Comparison of ENCODE assay signal across 8 cellular contexts in genomic region chr20:62010551-62011402, GRCh38. TPM values are rescaled to one million over a fixed set of nuclear protein-coding genes. Genes with fewer than 3 reads are reported as not detected.
A peak's percentile ranks its signal among the peaks of the same experiment; 100 is the strongest.
DNase-seq lines count a peak whose midpoint lies in the region; ATAC-seq, FAIRE-seq and TF ChIP-seq lines count a peak whose summit lies in the region.

No MANE protein-coding gene starts in this region.

- no peak overlapping the region for H2AFZ ChIP-seq in keratinocyte (ENCODE audit: control insufficient read depth, low read length)

- ATAC-seq in HG02642 (IDR thresholded peaks at IDR 0.05; ENCODE audit: poor library complexity, unreplicated experiment) = no peak
- ATAC-seq in GM19328 (IDR thresholded peaks at IDR 0.05; ENCODE audit: unreplicated experiment) = no peak

- no peaks in the 10 kb centered on the region for H3K27me3 ChIP-seq in keratinocyte (ENCODE audit: control insufficient read depth, extremely low read depth, insufficient read depth, low read length)

- DNase-seq in GM10266 (ENCODE audit: extremely low spot score) (peak; percentile 83), NCI-H1105 (lab: John Stamatoyannopoulos, UW) (peak; percentile 12), caudate nucleus (lab: John Stamatoyannopoulos, UW) (peak in 44 of 61 donors; percentile 7 to 70 (median 29)), keratinocyte (ENCODE audit: low read depth, low spot score) (no peak)
- peak; percentile 32 for DNase-seq in activated CD4-positive, CD25-positive, alpha-beta regulatory T cell treated with anti-CD3 and anti-CD28 coated beads, Interleukin-2, amount 50 U/mL, for 16 hours (ENCODE audit: low read depth, low spot score)
- peak; percentile 56 for DNase-seq in stimulated activated CD4-positive, alpha-beta T cell treated with anti-CD3 and anti-CD28 coated beads, Interleukin-4, amount 100 ng/mL, for 1 hour

- no peaks in the 10 kb centered on the region for H3K9me3 ChIP-seq in keratinocyte (ENCODE audit: control insufficient read depth, low read depth, low read length)

- no peaks in the 10 kb centered on the region for H3K9me1 ChIP-seq in keratinocyte (ENCODE audit: control insufficient read depth, extremely low read depth, insufficient read depth, low read length)

- FAIRE-seq in keratinocyte (lab: Jason Lieb, UNC) = no peak

- H3K4me1 ChIP-seq in keratinocyte (ENCODE audit: control insufficient read depth, extremely low read depth, insufficient read depth, low read length) = no peaks in the 10 kb centered on the region

- H3K4me3 ChIP-seq in keratinocyte (ENCODE audit: control insufficient read depth in 2 of 3, extremely low read depth in 1 of 3, insufficient read depth in 2 of 3, low read depth in 1 of 3, low read length in 3 of 3) = no peak overlapping the region

- H3K27ac ChIP-seq in caudate nucleus (ENCODE audit: low read depth, low read length) = no peak overlapping the region
- H3K27ac ChIP-seq in keratinocyte (ENCODE audit: control insufficient read depth, insufficient read depth, low read length) = no peak overlapping the region

- peaks cover 4% of the 10 kb centered on the region for H4K20me1 ChIP-seq in keratinocyte (ENCODE audit: control insufficient read depth, extremely low read depth, insufficient read depth, low read length)

- peaks cover 20 to 28% of the 10 kb centered on the region in 2 experiments for H3K36me3 ChIP-seq in keratinocyte (ENCODE audit: control insufficient read depth in 2 of 2, extremely low read depth in 1 of 2, insufficient read depth in 2 of 2, low read length in 2 of 2)

- dilution Hi-C loops in keratinocyte (cut with MboI; ENCODE audit: extremely low pct_ligation_motif_present, low sequenced_read_pairs) = no loop called here

- TF ChIP-seq CTCF in GM10266 (IDR thresholded peaks at IDR 0.05; ENCODE audit: control insufficient read depth, insufficient read depth, low read depth, missing control alignments) = peak; percentile 68
- peak; percentile 49 to 62 (median 60) for TF ChIP-seq CTCF in keratinocyte (optimal IDR thresholded peaks at IDR 0.05 in 1 of 3, IDR thresholded peaks at IDR 0.05 in 1 of 3, conservative IDR thresholded peaks at IDR 0.05 in 1 of 3; ENCODE audit: extremely low read depth in 1 of 3, insufficient read depth in 2 of 3, low read length in 3 of 3)

- no peak overlapping the region for H3K9ac ChIP-seq in keratinocyte (ENCODE audit: control insufficient read depth, extremely low read depth, insufficient read depth, low read length)

- H3K79me2 ChIP-seq in keratinocyte (ENCODE audit: control insufficient read depth, insufficient read depth, low read length) = peaks cover 5% of the 10 kb centered on the region

- no peak overlapping the region for H3K4me2 ChIP-seq in keratinocyte (ENCODE audit: control insufficient read depth, extremely low read depth, insufficient read depth, low read depth, low read length)

RNA-seq across cellular contexts. Expression of gene TAF4, which starts 54.9 kb away (rescaled TPM):
- polyA plus RNA-seq in keratinocyte = 2.0 to 4.4 TPM (median 3.3 TPM) in 3 replicates
- polyA plus RNA-seq in keratinocyte (2011; ENCODE audit: low read depth) = 8.8 TPM
- polyA plus RNA-seq in keratinocyte (2011; cell fraction: cytosol; rRNA removed) = 3.3 and 4.3 TPM in 2 replicates
- 10.5 and 11.0 TPM in 2 replicates for polyA plus RNA-seq in keratinocyte (2011; cell fraction: nucleus; rRNA removed)
- 5.0 and 8.0 TPM in 2 replicates for polyA plus RNA-seq in keratinocyte (2012; ENCODE audit: low replicate concordance)
- 1.2 to 4.5 TPM (median 3.7 TPM) in 3 replicates for polyA minus RNA-seq in keratinocyte
- polyA minus RNA-seq in keratinocyte (2011; cell fraction: cytosol; rRNA and poly(A)+ RNA removed) = 4.6 TPM
- polyA minus RNA-seq in keratinocyte (2011; cell fraction: nucleus; rRNA and poly(A)+ RNA removed) = 6.0 and 7.5 TPM in 2 replicates
